36 cellular contexts compared by ENCODE assay signal in genomic region chr4:109748114-109748513, GRCh38. TPM values are rescaled to one million over a fixed set of nuclear protein-coding genes. Genes with fewer than 3 reads are reported as not detected.
"Had no signal": no experiment of that assay in that cellular context is flagged by ENCODE, and none has a peak within 500 bp of the region (broad histone marks: within the 10 kb centered on the region; RNA-seq: fewer than 3 reads in every experiment).

No MANE protein-coding gene starts in this region.

- H3K9me3 ChIP-seq: MG63 had no signal

- DNase-seq: Karpas-422, Kasumi-1, MG63, MM.1S, MV-4-11, NCI-H1048, NCI-H1092, NCI-H1092 treated with DMSO at 0.1 percent for 48 hours, NCI-H1105, NCI-H1105 treated with DMSO at 0.1 percent for 48 hours, NCI-H1417, NCI-H1417 treated with DMSO at 0.1 percent for 48 hours, NCI-H1436, NCI-H1436 treated with DMSO at 0.1 percent for 48 hours, NCI-H146, NCI-H1694, NCI-H1694 treated with DMSO at 0.1 percent for 48 hours, NCI-H187, NCI-H187 treated with DMSO at 0.1 percent for 48 hours, NCI-H1930, NCI-H2029, NCI-H2029 treated with DMSO at 0.1 percent for 48 hours, NCI-H2081, NCI-H2081 treated with DMSO at 0.1 percent for 48 hours, NCI-H2107, NCI-H2171, NCI-H2171 treated with DMSO at 0.1 percent for 48 hours, NCI-H2227 treated with DMSO at 0.1 percent for 48 hours, NCI-H226, NCI-H345, NCI-H446, NCI-H446 treated with DMSO at 0.1 percent for 48 hours, NCI-H510A, NCI-H510A treated with DMSO at 0.1 percent for 48 hours, NCI-H524 had no signal

- H3K36me3 ChIP-seq: MG63 had no signal

- H3K27me3 ChIP-seq: MG63 had no signal

- H3K4me3 ChIP-seq: MG63 had no signal

RNA-seq across cellular contexts. Expression of gene CFI, which starts 53.7 kb away (rescaled TPM):
- total RNA-seq: NCI-H460 had no signal
